Comparison of ENCODE assay signal across 18 cellular contexts in genomic region chr1:183914283-183914682, GRCh38.
A peak's percentile ranks its signal among the peaks of the same experiment; 100 is the strongest.
DNase-seq lines count a peak whose midpoint lies in the region; ATAC-seq and TF ChIP-seq lines count a peak whose summit lies in the region.
"Had no signal": no experiment of that assay in that cellular context is flagged by ENCODE, and none has a peak within 500 bp of the region (broad histone marks: within the 10 kb centered on the region; RNA-seq: fewer than 3 reads in every experiment).

No MANE protein-coding gene starts in this region.

- TF ChIP-seq CTCF in AG10803 (conservative IDR thresholded peaks at IDR 0.05; ENCODE audit: low read length), result no peak
- no peak for TF ChIP-seq CTCF in natural killer cell (IDR thresholded peaks at IDR 0.05)

- peak; percentile 46 for DNase-seq in AG10803 (ENCODE audit: low read depth)
- peak; percentile 35 for DNase-seq in HT1080 (ENCODE audit: low read depth)
- DNase-seq in fibroblast of gingiva (ENCODE audit: low read depth), result peak; percentile 21
- DNase-seq in lung microvascular endothelial cell (ENCODE audit: low read depth in 2 of 2), result peak; percentile 11 to 75
- no peak for DNase-seq in posterior cingulate gyrus
- DNase-seq in effector memory CD8-positive, alpha-beta T cell, result no peak
- DNase-seq in middle frontal gyrus (ENCODE audit: extremely low spot score, low spot score), result no peak
- no peak for DNase-seq in natural killer cell
- DNase-seq: activated CD4-positive, alpha-beta T cell treated with anti-CD3 and anti-CD28 coated beads, Interleukin-2, amount 50 U/mL, for 48 hours; activated T-cell treated with anti-CD3 and anti-CD28 coated beads, Interleukin-2, amount 50 U/mL, for 24 hours; effector CD4-positive, alpha-beta T cell; gastrocnemius medialis; MV-4-11; NCI-H2081 treated with DMSO at 0.1 percent for 48 hours; NCI-H69; nephron progenitor cell; Peyer's patch had no signal

- H3K27ac Mint-ChIP-seq in effector memory CD8-positive, alpha-beta T cell, result no peak overlapping the region
- no peak overlapping the region for H3K27ac Mint-ChIP-seq in natural killer cell
- H3K27ac Mint-ChIP-seq: activated naive CD4-positive, alpha-beta T cell treated with anti-CD3 and anti-CD28 coated beads, Interleukin-2, amount 50 U/mL, for 72 hours; activated T-cell treated with anti-CD3 and anti-CD28 coated beads, Interleukin-2, amount 50 U/mL, for 24 hours; nephron progenitor cell had no signal

- no peak overlapping the region for H3K4me3 Mint-ChIP-seq in effector memory CD8-positive, alpha-beta T cell
- no peak overlapping the region for H3K4me3 Mint-ChIP-seq in natural killer cell
- H3K4me3 Mint-ChIP-seq: activated T-cell treated with anti-CD3 and anti-CD28 coated beads, Interleukin-2, amount 50 U/mL, for 24 hours; nephron progenitor cell had no signal

- intact Hi-C loops in posterior cingulate gyrus (cut with DNase I), result loop anchor here (5.0 kb wide), 1 partner anchor 107 kb away; the partner anchor contains the start of gene RGL1
- intact Hi-C loops in natural killer cell (cut with micrococcal nuclease), result no loop called here

- peaks cover 10 to 15% of the 10 kb centered on the region in 2 donors for H3K4me1 Mint-ChIP-seq in effector memory CD8-positive, alpha-beta T cell (ENCODE audit: low read depth in 2 of 2)
- H3K4me1 Mint-ChIP-seq in natural killer cell, result peaks cover 10 to 16% of the 10 kb centered on the region in 2 donors

- H3K27me3 Mint-ChIP-seq in effector memory CD8-positive, alpha-beta T cell, result no peaks in the 10 kb centered on the region
- peaks cover 0 to 6% of the 10 kb centered on the region in 2 donors for H3K27me3 Mint-ChIP-seq in natural killer cell (ENCODE audit: low read depth in 2 of 2)
- H3K27me3 Mint-ChIP-seq: activated T-cell treated with anti-CD3 and anti-CD28 coated beads, Interleukin-2, amount 50 U/mL, for 24 hours had no signal

- H3K9me3 Mint-ChIP-seq in effector memory CD8-positive, alpha-beta T cell, result no peaks in the 10 kb centered on the region
- H3K9me3 Mint-ChIP-seq in natural killer cell, result no peaks in the 10 kb centered on the region
- H3K9me3 Mint-ChIP-seq: activated naive CD4-positive, alpha-beta T cell treated with anti-CD3 and anti-CD28 coated beads, Interleukin-2, amount 50 U/mL, for 72 hours; activated T-cell treated with anti-CD3 and anti-CD28 coated beads, Interleukin-2, amount 50 U/mL, for 24 hours; nephron progenitor cell had no signal

- H3K4me3 ChIP-seq in AG10803 (ENCODE audit: low read length), result no peak overlapping the region
- H3K4me3 ChIP-seq: gastrocnemius medialis, Peyer's patch had no signal

- no peak for ATAC-seq in effector memory CD8-positive, alpha-beta T cell (replicated peaks)
- ATAC-seq in natural killer cell, result no peak
- ATAC-seq: activated naive CD4-positive, alpha-beta T cell treated with anti-CD3 and anti-CD28 coated beads, Interleukin-2, amount 50 U/mL, for 72 hours; gastrocnemius medialis had no signal

- H3K36me3 Mint-ChIP-seq in effector memory CD8-positive, alpha-beta T cell (ENCODE audit: insufficient read depth), result peaks cover 3% of the 10 kb centered on the region
- H3K36me3 Mint-ChIP-seq in natural killer cell, result no peaks in the 10 kb centered on the region

Comparison
In these comparisons a context has a peak if more than half of its experiments do, and no peak if none do; other contexts are left out.
1. DNase-seq: peak in AG10803 (single experiment), HT1080 (single experiment), fibroblast of gingiva (single experiment) and lung microvascular endothelial cell (2 of 2); none in posterior cingulate gyrus (0 of 10), effector memory CD8-positive, alpha-beta T cell (0 of 3), middle frontal gyrus (single experiment) and natural killer cell (single experiment).